8 cellular contexts compared by ENCODE assay signal in the genomic region with DNA sequence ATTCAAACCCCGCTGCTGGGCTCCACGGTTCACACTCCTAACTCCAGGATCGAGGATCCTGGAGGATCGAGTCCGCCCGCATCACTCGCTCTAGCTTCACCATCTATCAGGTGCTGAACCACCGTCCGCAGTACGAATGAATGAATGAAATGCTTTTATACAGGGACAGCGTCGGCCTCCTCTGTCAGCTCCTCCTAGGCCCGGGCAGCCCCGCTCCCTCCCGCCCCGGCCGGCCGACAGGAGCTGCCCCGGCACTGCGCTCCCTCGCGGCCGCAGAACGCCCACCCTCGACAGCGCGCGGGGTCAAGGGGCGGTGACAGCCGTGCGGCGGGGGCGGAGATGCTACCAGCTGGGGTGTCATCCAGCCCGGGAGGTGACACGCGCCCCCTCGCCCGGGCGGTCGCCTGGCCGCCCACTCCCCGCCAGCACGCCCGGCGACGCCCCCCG. TPM values are rescaled to one million over a fixed set of nuclear protein-coding genes. Genes with fewer than 3 reads are reported as not detected.
DNase-seq lines count a peak whose midpoint lies in the region; ATAC-seq and TF ChIP-seq lines count a peak whose summit lies in the region.

No MANE protein-coding gene starts in this region.

- DNase-seq in GM03348 (ENCODE audit: low spot score): peak; percentile 82
- peak; percentile 81 for DNase-seq in Karpas-422
- peak in 52 of 61 donors; percentile 26 to 92 (median 71) for DNase-seq in caudate nucleus (lab: John Stamatoyannopoulos, UW)
- DNase-seq in left colon: peak in 1 of 2 donors; percentile 64
- DNase-seq in stimulated activated CD4-positive, alpha-beta T cell treated with anti-CD3 and anti-CD28 coated beads, Interleukin-2, amount 100 ng/mL, for 48 hours: peak; percentile 63 to 64
- no peak for DNase-seq in epidermal melanocyte (ENCODE audit: insufficient read length, low spot score)

- no peak overlapping the region for H3K27ac ChIP-seq in Karpas-422 (ENCODE audit: low read length)
- H3K27ac ChIP-seq in VCaP: peak overlapping the region; percentile 56; the same call in 1 of the 2 replicates
- H3K27ac ChIP-seq in caudate nucleus (ENCODE audit: low read depth, low read length): peak overlapping the region; percentile 78

- H3K9me3 ChIP-seq in Karpas-422 (ENCODE audit: low read length): no peaks in the 10 kb centered on the region

- H4K20me1 ChIP-seq in Karpas-422 (ENCODE audit: insufficient read depth, low read depth, low read length): peaks cover 20% of the 10 kb centered on the region; the same call in 1 of the 2 replicates

- H3K9me2 ChIP-seq in Karpas-422 (replicated peaks; ENCODE audit: insufficient read depth, low read length): no peaks in the 10 kb centered on the region

- 0 out of 2 replicates have a peak overlapping the region, but pooled peaks have one; percentile 33 for H2AFZ ChIP-seq in Karpas-422 (ENCODE audit: low read length)

- peak overlapping the region; percentile 78 for H3K9ac ChIP-seq in Karpas-422 (ENCODE audit: low read length)

- peaks cover 17% of the 10 kb centered on the region for H3K4me1 ChIP-seq in Karpas-422 (ENCODE audit: low read length)

- H3K36me3 ChIP-seq in Karpas-422 (ENCODE audit: insufficient read depth, low read length): peaks cover 11% of the 10 kb centered on the region

- H3K27me3 ChIP-seq in Karpas-422 (ENCODE audit: low read length): no peaks in the 10 kb centered on the region

- peak overlapping the region; percentile 83 for H3K4me2 ChIP-seq in Karpas-422 (ENCODE audit: low read depth, low read length, poor library complexity, severe bottlenecking)

- H3K4me3 ChIP-seq in Karpas-422 (ENCODE audit: low read length): peak overlapping the region; percentile 86

- ATAC-seq in GM21825 (IDR thresholded peaks at IDR 0.05; ENCODE audit: unreplicated experiment) (peak; percentile 49), left colon (peak; percentile 66)

- peaks cover 3% of the 10 kb centered on the region; the same call in 1 of the 2 replicates for H3K79me2 ChIP-seq in Karpas-422 (ENCODE audit: low read length)

- peak; percentile 20 for TF ChIP-seq CTCF in VCaP (conservative IDR thresholded peaks at IDR 0.05)

- intact Hi-C loops in left colon (cut with DNase I, micrococcal nuclease): no loop called here

RNA-seq across cellular contexts. Expression of gene ZBTB17, which starts 0.5 kb away (rescaled TPM):
- 25.9 and 26.8 TPM in 2 replicates for total RNA-seq in Karpas-422 (2014; rRNA removed; shearing (Covaris generic); ENCODE audit: low replicate concordance)
- total RNA-seq in left colon: 10 to 100 TPM; 29.1 to 30.0 TPM

RNA-seq across cellular contexts. Expression of gene SRARP, which starts 28.7 kb away (rescaled TPM):
- total RNA-seq in Karpas-422 (2014; rRNA removed; shearing (Covaris generic); ENCODE audit: low replicate concordance): 0.04 TPM in 1 of 2 replicates, not detected in the other
- total RNA-seq in left colon: not detected

RNA-seq across cellular contexts. Expression of gene HSPB7, which starts 42.5 kb away (rescaled TPM):
- not detected in 2 replicates for total RNA-seq in Karpas-422 (2014; rRNA removed; shearing (Covaris generic); ENCODE audit: low replicate concordance)
- 10 to 100 TPM in 1 of 2 donors, under 1 TPM in 1; 0.73 to 17.6 TPM for total RNA-seq in left colon

RNA-seq across cellular contexts. Expression of gene CLCNKA, which starts 46.5 kb away (rescaled TPM):
- total RNA-seq in Karpas-422 (2014; rRNA removed; shearing (Covaris generic); ENCODE audit: low replicate concordance): not detected in 2 replicates
- total RNA-seq in left colon: 1 to 10 TPM in 1 of 2 donors, under 1 TPM in 1; 0.73 to 1.7 TPM
